In the genomic region with DNA sequence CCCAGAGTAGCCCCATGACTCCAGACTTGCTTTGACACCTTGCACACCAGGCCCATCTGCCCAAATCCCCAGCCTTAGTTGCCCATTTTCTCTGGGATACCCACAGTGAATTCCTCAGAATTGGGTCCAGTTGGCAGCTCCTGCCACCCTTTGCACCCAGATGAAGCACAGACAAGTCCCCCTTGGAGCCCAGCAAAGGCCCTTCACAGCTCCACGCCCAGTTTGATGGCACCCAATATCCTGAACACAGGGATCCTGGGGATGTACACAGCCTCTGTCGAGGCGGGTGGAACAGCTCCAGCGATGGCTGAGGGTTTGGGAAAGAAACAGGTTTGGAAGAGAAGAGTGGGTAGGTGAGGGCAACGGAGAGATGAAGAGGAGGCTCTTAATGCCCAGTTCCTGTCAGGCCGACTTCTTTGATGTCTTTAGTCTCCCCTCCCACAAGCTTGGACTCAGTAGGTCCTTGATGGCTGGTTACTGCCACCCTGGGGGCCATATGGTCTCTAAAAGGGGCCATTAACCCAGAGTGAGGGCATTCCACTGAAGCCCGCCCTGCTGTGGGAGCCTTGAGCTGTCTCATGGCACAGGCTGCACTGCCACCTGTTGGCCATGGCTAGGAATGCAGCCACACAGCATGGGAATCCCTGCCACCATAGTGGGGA, we compare ENCODE assay signal across 1 cellular context.
A peak's percentile ranks its signal among the peaks of the same experiment; 100 is the strongest.
TF ChIP-seq lines count a peak whose summit lies in the region.

No MANE protein-coding gene starts in this region.

TF ChIP-seq in K562, 482 proteins besides CTCF, POLR2A, EP300 and RAD21 (continued from another document and continues in another):
- TF ChIP-seq STAG1 (CRISPR knock-in tag; IDR thresholded peaks at IDR 0.05; ENCODE audit: borderline replicate concordance) = peak; percentile 96
- no peak for TF ChIP-seq HSF4 (CRISPR knock-in tag; IDR thresholded peaks at IDR 0.05; ENCODE audit: borderline replicate concordance)
- 0 out of 4 replicates have a peak, but pooled peaks of 1 of the 2 experiments have one; percentile 34 for TF ChIP-seq ETV6 (IDR thresholded peaks at IDR 0.05; ENCODE audit: borderline replicate concordance in 1 of 2, low read depth in 2 of 2, low read length in 1 of 2)
- no peak for TF ChIP-seq ETV6 (CRISPR knock-in tag; IDR thresholded peaks at IDR 0.05; ENCODE audit: borderline replicate concordance)
- TF ChIP-seq TEAD4 (IDR thresholded peaks at IDR 0.05; ENCODE audit: low read length) = peak; percentile 71
- 0 out of 2 replicates have a peak, but pooled peaks have one; percentile 46 for TF ChIP-seq TEAD4 (CRISPR knock-in tag; IDR thresholded peaks at IDR 0.05; ENCODE audit: borderline replicate concordance)
- no peak for TF ChIP-seq GTF2F1 (IDR thresholded peaks at IDR 0.05; ENCODE audit: low read depth, low read length)
- TF ChIP-seq, protein P1, sequence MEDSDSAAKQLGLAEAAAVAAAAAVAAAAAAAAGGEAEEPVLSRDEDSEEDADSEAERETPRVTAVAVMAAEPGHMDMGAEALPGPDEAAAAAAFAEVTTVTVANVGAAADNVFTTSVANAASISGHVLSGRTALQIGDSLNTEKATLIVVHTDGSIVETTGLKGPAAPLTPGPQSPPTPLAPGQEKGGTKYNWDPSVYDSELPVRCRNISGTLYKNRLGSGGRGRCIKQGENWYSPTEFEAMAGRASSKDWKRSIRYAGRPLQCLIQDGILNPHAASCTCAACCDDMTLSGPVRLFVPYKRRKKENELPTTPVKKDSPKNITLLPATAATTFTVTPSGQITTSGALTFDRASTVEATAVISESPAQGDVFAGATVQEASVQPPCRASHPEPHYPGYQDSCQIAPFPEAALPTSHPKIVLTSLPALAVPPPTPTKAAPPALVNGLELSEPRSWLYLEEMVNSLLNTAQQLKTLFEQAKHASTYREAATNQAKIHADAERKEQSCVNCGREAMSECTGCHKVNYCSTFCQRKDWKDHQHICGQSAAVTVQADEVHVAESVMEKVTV (CRISPR knock-in tag; IDR thresholded peaks at IDR 0.05) = peak; percentile 93
- TF ChIP-seq BHLHE40 (IDR thresholded peaks at IDR 0.05; ENCODE audit: low read length) = peak; percentile 43; the same call in 1 of the 2 replicates
- TF ChIP-seq XRCC5 (IDR thresholded peaks at IDR 0.05; ENCODE audit: low read depth, low read length) = peak; percentile 80; the same call in 1 of the 2 replicates
- TF ChIP-seq ZNF778 (CRISPR knock-in tag; IDR thresholded peaks at IDR 0.05) = no peak
- TF ChIP-seq MEF2D (tag; conservative IDR thresholded peaks at IDR 0.05; ENCODE audit: low read depth) = no peak
- TF ChIP-seq CBX3 (IDR thresholded peaks at IDR 0.05; ENCODE audit: borderline replicate concordance in 1 of 2, low read length in 2 of 2) = 0 out of 3 replicates have a peak, but pooled peaks of 1 of the 2 experiments have one; percentile 15
- peak; percentile 11 to 87; a peak in 2 of 4 replicates for TF ChIP-seq TEAD1 (CRISPR knock-in tag; IDR thresholded peaks at IDR 0.05)
- no peak for TF ChIP-seq NCOA2 (IDR thresholded peaks at IDR 0.05; ENCODE audit: partially characterized antibody in 2 of 2)
- peak; percentile 78; the same call in 1 of the 2 replicates for TF ChIP-seq ZNF764 (CRISPR knock-in tag; IDR thresholded peaks at IDR 0.05; ENCODE audit: low read depth)
- TF ChIP-seq CC2D1A (IDR thresholded peaks at IDR 0.05) = peak; percentile 74; the same call in 1 of the 2 replicates
- TF ChIP-seq, protein P2, sequence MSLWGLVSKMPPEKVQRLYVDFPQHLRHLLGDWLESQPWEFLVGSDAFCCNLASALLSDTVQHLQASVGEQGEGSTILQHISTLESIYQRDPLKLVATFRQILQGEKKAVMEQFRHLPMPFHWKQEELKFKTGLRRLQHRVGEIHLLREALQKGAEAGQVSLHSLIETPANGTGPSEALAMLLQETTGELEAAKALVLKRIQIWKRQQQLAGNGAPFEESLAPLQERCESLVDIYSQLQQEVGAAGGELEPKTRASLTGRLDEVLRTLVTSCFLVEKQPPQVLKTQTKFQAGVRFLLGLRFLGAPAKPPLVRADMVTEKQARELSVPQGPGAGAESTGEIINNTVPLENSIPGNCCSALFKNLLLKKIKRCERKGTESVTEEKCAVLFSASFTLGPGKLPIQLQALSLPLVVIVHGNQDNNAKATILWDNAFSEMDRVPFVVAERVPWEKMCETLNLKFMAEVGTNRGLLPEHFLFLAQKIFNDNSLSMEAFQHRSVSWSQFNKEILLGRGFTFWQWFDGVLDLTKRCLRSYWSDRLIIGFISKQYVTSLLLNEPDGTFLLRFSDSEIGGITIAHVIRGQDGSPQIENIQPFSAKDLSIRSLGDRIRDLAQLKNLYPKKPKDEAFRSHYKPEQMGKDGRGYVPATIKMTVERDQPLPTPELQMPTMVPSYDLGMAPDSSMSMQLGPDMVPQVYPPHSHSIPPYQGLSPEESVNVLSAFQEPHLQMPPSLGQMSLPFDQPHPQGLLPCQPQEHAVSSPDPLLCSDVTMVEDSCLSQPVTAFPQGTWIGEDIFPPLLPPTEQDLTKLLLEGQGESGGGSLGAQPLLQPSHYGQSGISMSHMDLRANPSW (CRISPR knock-in tag; IDR thresholded peaks at IDR 0.05) = no peak
- no peak for TF ChIP-seq ZNF707 (CRISPR knock-in tag; conservative IDR thresholded peaks at IDR 0.05)
- TF ChIP-seq, protein P3, sequence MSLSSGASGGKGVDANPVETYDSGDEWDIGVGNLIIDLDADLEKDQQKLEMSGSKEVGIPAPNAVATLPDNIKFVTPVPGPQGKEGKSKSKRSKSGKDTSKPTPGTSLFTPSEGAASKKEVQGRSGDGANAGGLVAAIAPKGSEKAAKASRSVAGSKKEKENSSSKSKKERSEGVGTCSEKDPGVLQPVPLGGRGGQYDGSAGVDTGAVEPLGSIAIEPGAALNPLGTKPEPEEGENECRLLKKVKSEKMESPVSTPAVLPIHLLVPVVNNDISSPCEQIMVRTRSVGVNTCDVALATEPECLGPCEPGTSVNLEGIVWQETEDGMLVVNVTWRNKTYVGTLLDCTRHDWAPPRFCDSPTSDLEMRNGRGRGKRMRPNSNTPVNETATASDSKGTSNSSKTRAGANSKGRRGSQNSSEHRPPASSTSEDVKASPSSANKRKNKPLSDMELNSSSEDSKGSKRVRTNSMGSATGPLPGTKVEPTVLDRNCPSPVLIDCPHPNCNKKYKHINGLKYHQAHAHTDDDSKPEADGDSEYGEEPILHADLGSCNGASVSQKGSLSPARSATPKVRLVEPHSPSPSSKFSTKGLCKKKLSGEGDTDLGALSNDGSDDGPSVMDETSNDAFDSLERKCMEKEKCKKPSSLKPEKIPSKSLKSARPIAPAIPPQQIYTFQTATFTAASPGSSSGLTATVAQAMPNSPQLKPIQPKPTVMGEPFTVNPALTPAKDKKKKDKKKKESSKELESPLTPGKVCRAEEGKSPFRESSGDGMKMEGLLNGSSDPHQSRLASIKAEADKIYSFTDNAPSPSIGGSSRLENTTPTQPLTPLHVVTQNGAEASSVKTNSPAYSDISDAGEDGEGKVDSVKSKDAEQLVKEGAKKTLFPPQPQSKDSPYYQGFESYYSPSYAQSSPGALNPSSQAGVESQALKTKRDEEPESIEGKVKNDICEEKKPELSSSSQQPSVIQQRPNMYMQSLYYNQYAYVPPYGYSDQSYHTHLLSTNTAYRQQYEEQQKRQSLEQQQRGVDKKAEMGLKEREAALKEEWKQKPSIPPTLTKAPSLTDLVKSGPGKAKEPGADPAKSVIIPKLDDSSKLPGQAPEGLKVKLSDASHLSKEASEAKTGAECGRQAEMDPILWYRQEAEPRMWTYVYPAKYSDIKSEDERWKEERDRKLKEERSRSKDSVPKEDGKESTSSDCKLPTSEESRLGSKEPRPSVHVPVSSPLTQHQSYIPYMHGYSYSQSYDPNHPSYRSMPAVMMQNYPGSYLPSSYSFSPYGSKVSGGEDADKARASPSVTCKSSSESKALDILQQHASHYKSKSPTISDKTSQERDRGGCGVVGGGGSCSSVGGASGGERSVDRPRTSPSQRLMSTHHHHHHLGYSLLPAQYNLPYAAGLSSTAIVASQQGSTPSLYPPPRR (CRISPR knock-in tag; IDR thresholded peaks at IDR 0.05; ENCODE audit: borderline replicate concordance) = no peak
- 0 out of 2 replicates have a peak, but pooled peaks have one; percentile 16 for TF ChIP-seq SIN3B (IDR thresholded peaks at IDR 0.05; ENCODE audit: low read depth)
- TF ChIP-seq, protein P4, sequence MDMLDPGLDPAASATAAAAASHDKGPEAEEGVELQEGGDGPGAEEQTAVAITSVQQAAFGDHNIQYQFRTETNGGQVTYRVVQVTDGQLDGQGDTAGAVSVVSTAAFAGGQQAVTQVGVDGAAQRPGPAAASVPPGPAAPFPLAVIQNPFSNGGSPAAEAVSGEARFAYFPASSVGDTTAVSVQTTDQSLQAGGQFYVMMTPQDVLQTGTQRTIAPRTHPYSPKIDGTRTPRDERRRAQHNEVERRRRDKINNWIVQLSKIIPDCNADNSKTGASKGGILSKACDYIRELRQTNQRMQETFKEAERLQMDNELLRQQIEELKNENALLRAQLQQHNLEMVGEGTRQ (CRISPR knock-in tag; IDR thresholded peaks at IDR 0.05) = no peak
- TF ChIP-seq ERF (CRISPR knock-in tag; IDR thresholded peaks at IDR 0.05) = no peak
- TF ChIP-seq JUND (IDR thresholded peaks at IDR 0.05; ENCODE audit: borderline replicate concordance, low read depth, low read length) = peak; percentile 52
- no peak for TF ChIP-seq JUND (tag; IDR thresholded peaks at IDR 0.05; ENCODE audit: borderline replicate concordance, low read depth, low read length)
- TF ChIP-seq ZNF77 (CRISPR knock-in tag; IDR thresholded peaks at IDR 0.05) = no peak
- TF ChIP-seq, protein P5, sequence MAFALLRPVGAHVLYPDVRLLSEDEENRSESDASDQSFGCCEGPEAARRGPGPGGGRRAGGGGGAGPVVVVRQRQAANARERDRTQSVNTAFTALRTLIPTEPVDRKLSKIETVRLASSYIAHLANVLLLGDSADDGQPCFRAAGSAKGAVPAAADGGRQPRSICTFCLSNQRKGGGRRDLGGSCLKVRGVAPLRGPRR (CRISPR knock-in tag; IDR thresholded peaks at IDR 0.05) = no peak
- TF ChIP-seq, protein P6, sequence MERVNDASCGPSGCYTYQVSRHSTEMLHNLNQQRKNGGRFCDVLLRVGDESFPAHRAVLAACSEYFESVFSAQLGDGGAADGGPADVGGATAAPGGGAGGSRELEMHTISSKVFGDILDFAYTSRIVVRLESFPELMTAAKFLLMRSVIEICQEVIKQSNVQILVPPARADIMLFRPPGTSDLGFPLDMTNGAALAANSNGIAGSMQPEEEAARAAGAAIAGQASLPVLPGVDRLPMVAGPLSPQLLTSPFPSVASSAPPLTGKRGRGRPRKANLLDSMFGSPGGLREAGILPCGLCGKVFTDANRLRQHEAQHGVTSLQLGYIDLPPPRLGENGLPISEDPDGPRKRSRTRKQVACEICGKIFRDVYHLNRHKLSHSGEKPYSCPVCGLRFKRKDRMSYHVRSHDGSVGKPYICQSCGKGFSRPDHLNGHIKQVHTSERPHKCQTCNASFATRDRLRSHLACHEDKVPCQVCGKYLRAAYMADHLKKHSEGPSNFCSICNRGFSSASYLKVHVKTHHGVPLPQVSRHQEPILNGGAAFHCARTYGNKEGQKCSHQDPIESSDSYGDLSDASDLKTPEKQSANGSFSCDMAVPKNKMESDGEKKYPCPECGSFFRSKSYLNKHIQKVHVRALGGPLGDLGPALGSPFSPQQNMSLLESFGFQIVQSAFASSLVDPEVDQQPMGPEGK (CRISPR knock-in tag; IDR thresholded peaks at IDR 0.05; ENCODE audit: borderline replicate concordance) = no peak
- TF ChIP-seq TBL1XR1 (IDR thresholded peaks at IDR 0.05; ENCODE audit: low read length in 2 of 2) = 0 out of 4 replicates have a peak, but pooled peaks of 1 of the 2 experiments have one; percentile 30
- TF ChIP-seq, protein P7, sequence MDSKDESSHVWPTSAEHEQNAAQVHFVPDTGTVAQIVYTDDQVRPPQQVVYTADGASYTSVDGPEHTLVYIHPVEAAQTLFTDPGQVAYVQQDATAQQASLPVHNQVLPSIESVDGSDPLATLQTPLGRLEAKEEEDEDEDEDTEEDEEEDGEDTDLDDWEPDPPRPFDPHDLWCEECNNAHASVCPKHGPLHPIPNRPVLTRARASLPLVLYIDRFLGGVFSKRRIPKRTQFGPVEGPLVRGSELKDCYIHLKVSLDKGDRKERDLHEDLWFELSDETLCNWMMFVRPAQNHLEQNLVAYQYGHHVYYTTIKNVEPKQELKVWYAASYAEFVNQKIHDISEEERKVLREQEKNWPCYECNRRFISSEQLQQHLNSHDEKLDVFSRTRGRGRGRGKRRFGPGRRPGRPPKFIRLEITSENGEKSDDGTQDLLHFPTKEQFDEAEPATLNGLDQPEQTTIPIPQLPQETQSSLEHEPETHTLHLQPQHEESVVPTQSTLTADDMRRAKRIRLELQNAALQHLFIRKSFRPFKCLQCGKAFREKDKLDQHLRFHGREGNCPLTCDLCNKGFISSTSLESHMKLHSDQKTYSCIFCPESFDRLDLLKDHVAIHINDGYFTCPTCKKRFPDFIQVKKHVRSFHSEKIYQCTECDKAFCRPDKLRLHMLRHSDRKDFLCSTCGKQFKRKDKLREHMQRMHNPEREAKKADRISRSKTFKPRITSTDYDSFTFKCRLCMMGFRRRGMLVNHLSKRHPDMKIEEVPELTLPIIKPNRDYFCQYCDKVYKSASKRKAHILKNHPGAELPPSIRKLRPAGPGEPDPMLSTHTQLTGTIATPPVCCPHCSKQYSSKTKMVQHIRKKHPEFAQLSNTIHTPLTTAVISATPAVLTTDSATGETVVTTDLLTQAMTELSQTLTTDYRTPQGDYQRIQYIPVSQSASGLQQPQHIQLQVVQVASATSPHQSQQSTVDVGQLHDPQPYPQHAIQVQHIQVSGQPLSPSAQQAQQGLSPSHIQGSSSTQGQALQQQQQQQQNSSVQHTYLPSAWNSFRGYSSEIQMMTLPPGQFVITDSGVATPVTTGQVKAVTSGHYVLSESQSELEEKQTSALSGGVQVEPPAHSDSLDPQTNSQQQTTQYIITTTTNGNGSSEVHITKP (IDR thresholded peaks at IDR 0.05; ENCODE audit: partially characterized antibody) = no peak
- TF ChIP-seq ZNF224 (CRISPR knock-in tag; IDR thresholded peaks at IDR 0.05) = no peak
- peak; percentile 85; the same call in 1 of the 2 replicates for TF ChIP-seq RB1 (IDR thresholded peaks at IDR 0.05; ENCODE audit: low read depth)
